ENCODE assay signal across 14 cellular contexts in genomic region chr6:161683400-161683799, GRCh38.
DNase-seq lines count a peak whose midpoint lies in the region; ATAC-seq and TF ChIP-seq lines count a peak whose summit lies in the region.
"Had no signal": no experiment of that assay in that cellular context is flagged by ENCODE, and none has a peak within 500 bp of the region (broad histone marks: within the 10 kb centered on the region; RNA-seq: fewer than 3 reads in every experiment).

No MANE protein-coding gene starts in this region.

- no peaks in the 10 kb centered on the region for H3K36me3 ChIP-seq in psoas muscle (ENCODE audit: insufficient read depth in 1 of 2, low read depth in 1 of 2)

- H3K4me3 ChIP-seq in psoas muscle: no peak overlapping the region
- H3K4me3 ChIP-seq: GM12878, GM23248 had no signal

- WGBS in psoas muscle, 3 donors: 92 to 95% (median 93%) methylated on average over 5 of the region's 5 CpGs

- no peak for TF ChIP-seq CTCF in psoas muscle (IDR thresholded peaks at IDR 0.05)

- intact Hi-C loops in psoas muscle (cut with DNase I): no loop called here

- no peak for ATAC-seq in psoas muscle
- ATAC-seq: GM12878 had no signal

- H3K4me3 Mint-ChIP-seq in activated CD4-positive, alpha-beta T cell treated with anti-CD3 and anti-CD28 coated beads, Interleukin-2, amount 10 ng/mL, durations not matched to agents 7 days and 5 days: no peak overlapping the region
- H3K4me3 Mint-ChIP-seq in activated T-cell treated with anti-CD3 and anti-CD28 coated beads, Interleukin-2, amount 50 U/mL, for 24 hours: no peak overlapping the region
- H3K4me3 Mint-ChIP-seq: B cell; CD4-positive, alpha-beta T cell; H9 had no signal

- DNase-seq in NCI-H146 treated with DMSO at 0.1 percent for 48 hours (lab: John Stamatoyannopoulos, UW; ENCODE audit: unreplicated experiment) (peak; percentile 29), NCI-H69 (lab: John Stamatoyannopoulos, UW) (peak; percentile 78), cerebellar cortex (ENCODE audit: low spot score) (peak; percentile 5), SHP77 (lab: John Stamatoyannopoulos, UW) (no peak), psoas muscle (no peak)
- DNase-seq in activated CD4-positive, alpha-beta T cell treated with anti-CD3 and anti-CD28 coated beads, Interleukin-2, amount 10 ng/mL, durations not matched to agents 7 days and 5 days: no peak
- DNase-seq in activated T-cell treated with anti-CD3 and anti-CD28 coated beads, Interleukin-2, amount 50 U/mL, for 24 hours: no peak
- DNase-seq: C1 segment of cervical spinal cord; CD4-positive, alpha-beta T cell; DMS79; GM23248; H9 had no signal

- POLR2A ChIA-PET in activated CD4-positive, alpha-beta T cell treated with anti-CD3 and anti-CD28 coated beads, Interleukin-2, amount 10 ng/mL, durations not matched to agents 7 days and 5 days (lab: Charles Lee): no interaction called here

- CTCF ChIA-PET in activated CD4-positive, alpha-beta T cell treated with anti-CD3 and anti-CD28 coated beads, Interleukin-2, amount 10 ng/mL, durations not matched to agents 7 days and 5 days (lab: Charles Lee): no interaction called here

- no peaks in the 10 kb centered on the region for H3K27me3 ChIP-seq in psoas muscle (ENCODE audit: insufficient read depth in 3 of 3, low read length in 2 of 3)

- H3K9me3 ChIP-seq in psoas muscle: no peaks in the 10 kb centered on the region

- H3K27me3 Mint-ChIP-seq in activated CD4-positive, alpha-beta T cell treated with anti-CD3 and anti-CD28 coated beads, Interleukin-2, amount 10 ng/mL, durations not matched to agents 7 days and 5 days: no peaks in the 10 kb centered on the region
- no peaks in the 10 kb centered on the region for H3K27me3 Mint-ChIP-seq in activated T-cell treated with anti-CD3 and anti-CD28 coated beads, Interleukin-2, amount 50 U/mL, for 24 hours
- H3K27me3 Mint-ChIP-seq: B cell; CD4-positive, alpha-beta T cell had no signal

- H3K27ac ChIP-seq in psoas muscle: no peak overlapping the region
- H3K27ac ChIP-seq: GM23248 had no signal

- no peaks in the 10 kb centered on the region for H3K9me3 Mint-ChIP-seq in activated CD4-positive, alpha-beta T cell treated with anti-CD3 and anti-CD28 coated beads, Interleukin-2, amount 10 ng/mL, durations not matched to agents 7 days and 5 days
- no peaks in the 10 kb centered on the region for H3K9me3 Mint-ChIP-seq in activated T-cell treated with anti-CD3 and anti-CD28 coated beads, Interleukin-2, amount 50 U/mL, for 24 hours
- H3K9me3 Mint-ChIP-seq: CD4-positive, alpha-beta T cell; H9 had no signal

- no peaks in the 10 kb centered on the region for H3K4me1 ChIP-seq in psoas muscle

- no peaks in the 10 kb centered on the region for H3K4me1 Mint-ChIP-seq in activated CD4-positive, alpha-beta T cell treated with anti-CD3 and anti-CD28 coated beads, Interleukin-2, amount 10 ng/mL, durations not matched to agents 7 days and 5 days
- no peaks in the 10 kb centered on the region for H3K4me1 Mint-ChIP-seq in activated T-cell treated with anti-CD3 and anti-CD28 coated beads, Interleukin-2, amount 50 U/mL, for 24 hours (ENCODE audit: low read depth)
- H3K4me1 Mint-ChIP-seq: B cell had no signal

- H3K36me3 Mint-ChIP-seq in activated CD4-positive, alpha-beta T cell treated with anti-CD3 and anti-CD28 coated beads, Interleukin-2, amount 10 ng/mL, durations not matched to agents 7 days and 5 days (ENCODE audit: low read depth): no peaks in the 10 kb centered on the region
- no peaks in the 10 kb centered on the region for H3K36me3 Mint-ChIP-seq in activated T-cell treated with anti-CD3 and anti-CD28 coated beads, Interleukin-2, amount 50 U/mL, for 24 hours (ENCODE audit: low read depth)

- H3K27ac Mint-ChIP-seq in activated CD4-positive, alpha-beta T cell treated with anti-CD3 and anti-CD28 coated beads, Interleukin-2, amount 10 ng/mL, durations not matched to agents 7 days and 5 days: no peak overlapping the region
- no peak overlapping the region for H3K27ac Mint-ChIP-seq in activated T-cell treated with anti-CD3 and anti-CD28 coated beads, Interleukin-2, amount 50 U/mL, for 24 hours
- H3K27ac Mint-ChIP-seq: B cell; CD4-positive, alpha-beta T cell had no signal

Comparison
In these comparisons a context has a peak if more than half of its experiments do, and no peak if none do; other contexts are left out.
1. DNase-seq: peak in NCI-H146 treated with DMSO at 0.1 percent for 48 hours (single experiment), NCI-H69 (single experiment) and cerebellar cortex (single experiment); none in activated CD4-positive, alpha-beta T cell treated with anti-CD3 and anti-CD28 coated beads, Interleukin-2, amount 10 ng/mL, durations not matched to agents 7 days and 5 days (single experiment), activated T-cell treated with anti-CD3 and anti-CD28 coated beads, Interleukin-2, amount 50 U/mL, for 24 hours (single experiment), SHP77 (0 of 2) and psoas muscle (0 of 2).